10 cellular contexts compared by ENCODE assay signal in genomic region chr15:40096094-40096876, GRCh38. TPM values are rescaled to one million over a fixed set of nuclear protein-coding genes. Genes with fewer than 3 reads are reported as not detected.
DNase-seq lines count a peak whose midpoint lies in the region; ATAC-seq, FAIRE-seq and TF ChIP-seq lines count a peak whose summit lies in the region.
"Had no signal": no experiment of that assay in that cellular context is flagged by ENCODE, and none has a peak within 500 bp of the region (broad histone marks: within the 10 kb centered on the region; RNA-seq: fewer than 3 reads in every experiment).

No MANE protein-coding gene starts in this region.

- H3K27ac ChIP-seq in BLaER1, result peak overlapping the region; percentile 93
- H3K27ac ChIP-seq in right lobe of liver, result no peak overlapping the region

- FAIRE-seq in islet of Langerhans (lab: Jason Lieb, UNC), result peak; percentile 89
- FAIRE-seq: G401.6 had no signal

- no peaks in the 10 kb centered on the region for H4K20me1 ChIP-seq in BLaER1

- H3K36me3 ChIP-seq in BLaER1, result peaks cover 3% of the 10 kb centered on the region; the same call in 1 of the 2 replicates
- no peaks in the 10 kb centered on the region for H3K36me3 ChIP-seq in right lobe of liver

- peak overlapping the region; percentile 99 for H3K4me2 ChIP-seq in BLaER1

- H3K9me3 ChIP-seq in BLaER1 (no peaks in the 10 kb centered on the region), right lobe of liver (no peaks in the 10 kb centered on the region)

- TF ChIP-seq CTCF in right lobe of liver (IDR thresholded peaks at IDR 0.05), result no peak

- intact Hi-C loops in right lobe of liver (cut with DNase I), result no loop called here

- no peak for TF ChIP-seq POLR2A in right lobe of liver (IDR thresholded peaks at IDR 0.05)

- no peaks in the 10 kb centered on the region for H3K27me3 ChIP-seq in BLaER1
- H3K27me3 ChIP-seq in right lobe of liver, result no peaks in the 10 kb centered on the region

- H3K4me1 ChIP-seq in BLaER1, result peaks cover 100% of the 10 kb centered on the region
- peaks cover 5 to 60% (median 33%) of the 10 kb centered on the region in 4 donors for H3K4me1 ChIP-seq in right lobe of liver

- TF ChIP-seq EP300 in Ishikawa (IDR thresholded peaks at IDR 0.05; ENCODE audit: borderline replicate concordance), result peak; percentile 42; the same call in 1 of the 2 replicates

- H3K9ac ChIP-seq in BLaER1, result peak overlapping the region; percentile 40

- DNase-seq in right lobe of liver, result no peak
- no peak for DNase-seq in GDM1 (lab: John Stamatoyannopoulos, UW)
- no peak for DNase-seq in SIG-M5 (lab: John Stamatoyannopoulos, UW)
- no peak for DNase-seq in 8988T
- DNase-seq: activated CD4-positive, alpha-beta T cell treated with anti-CD3 and anti-CD28 coated beads for 48 hours had no signal

- WGBS in right lobe of liver (ENCODE audit: insufficient coverage, low coverage, low lambda C conversion rate, missing lambda C conversion rate), result 91% methylated on average over 6 of the region's 8 CpGs

- TF ChIP-seq RAD21 in Ishikawa (IDR thresholded peaks at IDR 0.05; ENCODE audit: low read depth), result no peak

- ATAC-seq in GM19025 (IDR thresholded peaks at IDR 0.05; ENCODE audit: low read depth, unreplicated experiment), result peak; percentile 33
- ATAC-seq in right lobe of liver, result no peak

- H3K4me3 ChIP-seq in BLaER1, result no peak overlapping the region
- H3K4me3 ChIP-seq in right lobe of liver, result no peak overlapping the region

TF ChIP-seq in Ishikawa, 13 proteins besides CTCF, POLR2A, EP300 and RAD21:
- TF ChIP-seq FOXM1 (IDR thresholded peaks at IDR 0.05; ENCODE audit: borderline replicate concordance, low read depth) (0 out of 2 replicates have a peak, but pooled peaks have one; percentile 24), NFIC (IDR thresholded peaks at IDR 0.05) (peak; percentile 50; the same call in 1 of the 2 replicates), REST (IDR thresholded peaks at IDR 0.05; ENCODE audit: low read depth) (no peak)
TF ChIP-seq in Ishikawa: peak in this region for 2.

RNA-seq across cellular contexts. Expression of gene BMF, which starts 12.4 kb away (rescaled TPM):
- total RNA-seq in right lobe of liver, result 1 to 10 TPM; 1.7 to 7.3 (median 3.4) TPM

RNA-seq across cellular contexts. Expression of gene SRP14, which starts 57.3 kb away (rescaled TPM):
- 100 to 1,000 TPM in 2 of 6 experiments, 10 to 100 TPM in 4; 57.9 to 277 (median 81.0) TPM for total RNA-seq in right lobe of liver
